ENCODE assay signal across 15 cellular contexts in genomic region chr15:62906627-62907026, GRCh38.
"Had no signal": no experiment of that assay in that cellular context is flagged by ENCODE, and none has a peak within 500 bp of the region (broad histone marks: within the 10 kb centered on the region; RNA-seq: fewer than 3 reads in every experiment).

No MANE protein-coding gene starts in this region.

- H3K9me3 ChIP-seq: heart left ventricle had no signal

- H3K27me3 ChIP-seq: heart left ventricle had no signal

- ATAC-seq: esophagus mucosa; left colon; left ventricle myocardium superior; naive thymus-derived CD8-positive, alpha-beta T cell; right cardiac atrium; stimulated activated effector memory CD8-positive, alpha-beta T cell treated with anti-CD3 and anti-CD28 coated beads, Interleukin-12 subunit alpha, Interleukin-12 subunit beta, amount 100 ng/mL, for 72 hours had no signal

- H3K4me3 ChIP-seq: heart left ventricle, lung had no signal

- DNase-seq: effector memory CD4-positive, alpha-beta T cell; foreskin melanocyte; heart left ventricle; hippocampal formation; left colon; left ventricle myocardium superior; naive thymus-derived CD8-positive, alpha-beta T cell; posterior cingulate gyrus; right cardiac atrium; stimulated activated CD4-positive, alpha-beta T cell treated with anti-CD3 and anti-CD28 coated beads, Interleukin-4, amount 100 ng/mL, for 1 hour; stimulated activated CD8-positive, alpha-beta memory T cell treated with anti-CD3 and anti-CD28 coated beads, Interleukin-4, amount 100 ng/mL, for 48 hours; substantia nigra had no signal

- H3K36me3 ChIP-seq: heart left ventricle had no signal
